23 cellular contexts compared by ENCODE assay signal in the genomic region with DNA sequence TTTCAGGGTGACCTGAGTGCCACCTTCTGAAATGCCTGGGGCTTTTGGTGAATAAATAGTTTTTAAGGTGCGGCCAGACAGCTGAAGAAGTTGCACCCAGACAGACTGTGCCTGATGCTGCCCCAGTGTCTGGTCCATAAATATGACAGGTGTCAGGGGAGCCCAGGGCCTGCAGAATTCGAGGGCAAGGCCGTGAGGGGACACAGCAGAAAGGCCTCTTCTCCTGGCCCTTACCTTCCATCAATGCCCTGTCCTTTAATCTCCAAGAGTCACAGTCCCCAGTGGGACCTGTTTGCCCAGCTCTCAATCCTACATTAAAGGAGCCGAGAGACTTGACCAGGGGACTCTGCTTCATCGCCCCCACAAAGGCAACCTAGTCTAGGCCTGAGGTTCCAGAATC.
"Had no signal": no experiment of that assay in that cellular context is flagged by ENCODE, and none has a peak within 500 bp of the region (broad histone marks: within the 10 kb centered on the region; RNA-seq: fewer than 3 reads in every experiment).

No MANE protein-coding gene starts in this region.

- H3K79me2 ChIP-seq: hepatocyte had no signal

- ATAC-seq: activated CD4-positive, CD25-positive, alpha-beta regulatory T cell treated with anti-CD3 and anti-CD28 coated beads, Interleukin-2, amount 50 U/mL, for 24 hours; activated T-cell treated with anti-CD3 and anti-CD28 coated beads, Interleukin-2, amount 50 U/mL, for 4 hours; gastroesophageal sphincter; left cardiac atrium; left ventricle myocardium superior; natural killer cell treated with Interleukin-12 subunit alpha and Interleukin-12 subunit beta and Interleukin-15 and Interleukin-18, amount 100 ng/mL, for 72 hours; stimulated activated naive B cell treated with anti-CD40 and anti-IgM and Interleukin-4, amounts not matched to agents 10 μg/mL and 1 μg/mL and 100 μg/mL, for 72 hours; T-cell had no signal

- H3K9me3 ChIP-seq: gastroesophageal sphincter, stomach, thyroid gland, upper lobe of left lung, vagina had no signal

- H3K27ac ChIP-seq: gastroesophageal sphincter, hepatocyte, stomach, thyroid gland, upper lobe of left lung, vagina had no signal

- H2AFZ ChIP-seq: hepatocyte had no signal

- DNase-seq: activated CD4-positive, alpha-beta memory T cell treated with anti-CD3 and anti-CD28 coated beads, Interleukin-2, amount 10 ng/mL, durations not matched to agents 7 days and 5 days; activated CD4-positive, alpha-beta T cell treated with anti-CD3 and anti-CD28 coated beads, Interleukin-2, amount 10 ng/mL, durations not matched to agents 7 days and 5 days; activated CD8-positive, alpha-beta memory T cell treated with anti-CD3 and anti-CD28 coated beads, Interleukin-2, amount 50 U/mL, for 48 hours; activated naive CD4-positive, alpha-beta T cell; activated T-cell treated with anti-CD3 and anti-CD28 coated beads, Interleukin-2, amount 50 U/mL, for 4 hours; anterior cingulate cortex; islet precursor cell; left cardiac atrium; left ventricle myocardium superior; midbrain; stimulated activated CD4-positive, alpha-beta T cell treated with anti-CD3 and anti-CD28 coated beads, Interleukin-15, amount 100 ng/mL, for 24 hours; stimulated activated CD4-positive, alpha-beta T cell treated with anti-CD3 and anti-CD28 coated beads, Interleukin-2, amount 100 ng/mL, for 24 hours; stimulated activated naive B cell treated with anti-CD40 and anti-IgM and Interleukin-4, amounts not matched to agents 10 μg/mL and 1 μg/mL and 100 μg/mL, for 72 hours; stomach; T-cell; thyroid gland; upper lobe of left lung had no signal

- H3K4me2 ChIP-seq: hepatocyte, smooth muscle cell had no signal

- H3K27me3 ChIP-seq: gastroesophageal sphincter, hepatocyte, stomach, thyroid gland, upper lobe of left lung, vagina had no signal

- H3K4me3 ChIP-seq: gastroesophageal sphincter, hepatocyte, smooth muscle cell, stomach, thyroid gland, upper lobe of left lung, vagina had no signal
